Comparison of ENCODE assay signal across 22 cellular contexts in genomic region chr10:28494420-28494819, GRCh38. TPM values are rescaled to one million over a fixed set of nuclear protein-coding genes. Genes with fewer than 3 reads are reported as not detected.
DNase-seq lines count a peak whose midpoint lies in the region; ATAC-seq, FAIRE-seq and TF ChIP-seq lines count a peak whose summit lies in the region.
"Had no signal": no experiment of that assay in that cellular context is flagged by ENCODE, and none has a peak within 500 bp of the region (broad histone marks: within the 10 kb centered on the region; RNA-seq: fewer than 3 reads in every experiment).

No MANE protein-coding gene starts in this region.

- peak overlapping the region; percentile 49; the same call in 1 of the 2 replicates for H2AFZ ChIP-seq in K562 (ENCODE audit: low read depth, low read length)
- H2AFZ ChIP-seq: GM23338 had no signal

- no peaks in the 10 kb centered on the region for H3K27me3 Mint-ChIP-seq in progenitor cell of endocrine pancreas

- H3K9ac ChIP-seq in K562 (ENCODE audit: insufficient read depth in 1 of 2, low read depth in 2 of 2, low read length in 2 of 2) (0 out of 4 replicates have a peak overlapping the region, but pooled peaks of 1 of the 2 experiments have one; percentile 1), mesendoderm (ENCODE audit: low read length) (no peak overlapping the region)

- peak; percentile 100 for FAIRE-seq in K562 (lab: Jason Lieb, UNC)
- FAIRE-seq: A204.1, GM12878, H54 had no signal

- no peak overlapping the region for H2BK120ac ChIP-seq in mesendoderm (ENCODE audit: low read depth, low read length)

- peaks cover 13 to 27% of the 10 kb centered on the region in 2 experiments; a peak in 4 of 5 replicates for H3K4me1 ChIP-seq in K562 (replicated peaks in 1 of 2; ENCODE audit: control insufficient read depth in 2 of 2, insufficient read depth in 2 of 2, low read length in 2 of 2)
- H3K4me1 ChIP-seq in mesendoderm (ENCODE audit: control insufficient read depth, low read depth, low read length) = peaks cover 8% of the 10 kb centered on the region
- no peaks in the 10 kb centered on the region for H3K4me1 ChIP-seq in upper lobe of right lung

- no peak for TF ChIP-seq POLR2A in K562 (conservative IDR thresholded peaks at IDR 0.05)

- no TSS peak for BruUV-seq in K562 (replicated peaks; lab: Mats Ljungman, UMichigan)

- H3K9me1 ChIP-seq in K562 (ENCODE audit: control insufficient read depth, insufficient read depth, low read length) = no peaks in the 10 kb centered on the region

- H4K5ac ChIP-seq in mesendoderm (ENCODE audit: low read length) = no peak overlapping the region

- H3K36me3 Mint-ChIP-seq in progenitor cell of endocrine pancreas (ENCODE audit: insufficient read depth) = peaks cover 2% of the 10 kb centered on the region
- H3K36me3 Mint-ChIP-seq: CD4-positive, CD25-positive, alpha-beta regulatory T cell had no signal

- H3K36me3 ChIP-seq in K562 (ENCODE audit: control insufficient read depth, insufficient read depth, low read length) = no peaks in the 10 kb centered on the region
- no peaks in the 10 kb centered on the region for H3K36me3 ChIP-seq in mesendoderm (ENCODE audit: control insufficient read depth, insufficient read depth, low read length)
- H3K36me3 ChIP-seq in upper lobe of right lung = no peaks in the 10 kb centered on the region

- no peaks in the 10 kb centered on the region for H3K9me3 ChIP-seq in K562 (replicated peaks; ENCODE audit: control insufficient read depth, insufficient read depth, low read depth, low read length)
- no peaks in the 10 kb centered on the region for H3K9me3 ChIP-seq in upper lobe of right lung

- 0% methylated on average over 2 of the region's 2 CpGs for WGBS in K562 (ENCODE audit: insufficient coverage, low coverage, missing lambda C conversion rate)
- no CpG with 5 or more reads among the region's 2 CpGs for WGBS in mesendoderm (ENCODE audit: extremely low coverage, insufficient coverage, low lambda C conversion rate)

- H3K4me3 Mint-ChIP-seq in progenitor cell of endocrine pancreas (ENCODE audit: low read depth) = no peak overlapping the region
- H3K4me3 Mint-ChIP-seq: CD4-positive, CD25-positive, alpha-beta regulatory T cell; CD8-positive, alpha-beta memory T cell; GM23338 had no signal

- no peaks in the 10 kb centered on the region for H3K79me1 ChIP-seq in mesendoderm (ENCODE audit: low read length)

- H3K23ac ChIP-seq in mesendoderm (ENCODE audit: low read length) = no peak overlapping the region

- POLR2A ChIA-PET in K562 (lab: Yijun Ruan, JAX) = interaction anchor here (1.1 to 1.8 kb wide), 2 partner anchors 10 to 20 kb away, joined by 5 read pairs; no protein-coding TSS in a partner anchor

- H2AK5ac ChIP-seq in mesendoderm (ENCODE audit: low read length) = no peak overlapping the region

- no peak overlapping the region for H2BK5ac ChIP-seq in mesendoderm (ENCODE audit: low read length)

- H3K27ac ChIP-seq in K562 (ENCODE audit: extremely low read depth, low read depth, low read length) (peak overlapping the region; percentile 43; the same call in 2 of the 3 replicates), mesendoderm (ENCODE audit: low read depth, low read length) (no peak overlapping the region), upper lobe of right lung (no peak overlapping the region)

- no peaks in the 10 kb centered on the region for H4K20me1 ChIP-seq in K562 (replicated peaks; ENCODE audit: control insufficient read depth, insufficient read depth, low read length)

- in situ Hi-C loops in K562 (cut with MboI) = no loop called here
- in situ Hi-C loops in ACHN (cut with HindIII; ENCODE audit: low pct_ligation_motif_present, low pct_unique_long_range_greater_than_20kb, low sequenced_read_pairs) = no loop called here

- H3K27me3 ChIP-seq in K562 (ENCODE audit: control insufficient read depth in 2 of 2, insufficient read depth in 2 of 2, low read length in 2 of 2) (no peaks in the 10 kb centered on the region), mesendoderm (ENCODE audit: insufficient read depth, low read length, poor library complexity) (no peaks in the 10 kb centered on the region), upper lobe of right lung (no peaks in the 10 kb centered on the region)

- peak overlapping the region; percentile 62 for H3K27ac Mint-ChIP-seq in progenitor cell of endocrine pancreas
- H3K27ac Mint-ChIP-seq: CD4-positive, CD25-positive, alpha-beta regulatory T cell; GM23338 had no signal

- ATAC-seq in K562 (peak; percentile 94), upper lobe of right lung (no peak)
- ATAC-seq: GM12878, GM23338 had no signal

- no peak overlapping the region for H3K4ac ChIP-seq in mesendoderm (ENCODE audit: low read depth, low read length)

- H4K8ac ChIP-seq in mesendoderm (ENCODE audit: low read depth, low read length) = no peak overlapping the region

- no peak overlapping the region for H3K4me3 ChIP-seq in K562
- H3K4me3 ChIP-seq in mesendoderm (ENCODE audit: low read length) = no peak overlapping the region
- no peak overlapping the region for H3K4me3 ChIP-seq in upper lobe of right lung
- H3K4me3 ChIP-seq: GM12878, GM23338 had no signal

- peak; percentile 15 for DNase-seq in OCI-M2 (lab: John Stamatoyannopoulos, UW; ENCODE audit: unreplicated experiment)
- peak; percentile 62 to 94 (median 76) for DNase-seq in K562 (ENCODE audit: extremely low read depth in 1 of 4, low spot score in 3 of 4)
- peak; percentile 78 for DNase-seq in mesendoderm
- no peak for DNase-seq in progenitor cell of endocrine pancreas (ENCODE audit: low spot score, unreplicated experiment)
- no peak for DNase-seq in cortex of kidney (lab: John Stamatoyannopoulos, UW)
- no peak for DNase-seq in upper lobe of right lung
- no peak for DNase-seq in SKM-1 treated with dmso at 0.1 percent for 144 hours (lab: John Stamatoyannopoulos, UW; ENCODE audit: unreplicated experiment)
- DNase-seq in ACHN = no peak
- DNase-seq: AML-193; C1 segment of cervical spinal cord; CD4-positive, CD25-positive, alpha-beta regulatory T cell; CD8-positive, alpha-beta memory T cell; COR-L47; DMS 273 treated with DMSO at 0.1 percent for 48 hours; DMS53; DND-41; EL; HCEC 1CT had no signal

- no peak overlapping the region for H3K18ac ChIP-seq in mesendoderm (ENCODE audit: low read length)

- TF ChIP-seq CTCF in K562 (IDR thresholded peaks at IDR 0.05 in 2 of 3, conservative IDR thresholded peaks at IDR 0.05 in 1 of 3; ENCODE audit: insufficient read depth in 2 of 3, low read depth in 1 of 3, low read length in 3 of 3) (no peak), progenitor cell of endocrine pancreas (IDR thresholded peaks at IDR 0.05; ENCODE audit: unreplicated experiment) (no peak), upper lobe of right lung (IDR thresholded peaks at IDR 0.05) (no peak)

- intact Hi-C loops in K562 (cut with micrococcal nuclease) (loop anchor here (5.0 kb wide), 1 partner anchor 38 kb away; the partner anchor contains the start of gene WAC), upper lobe of right lung (cut with DNase I) (no loop called here)

- peak overlapping the region; percentile 52 for H3K4me2 ChIP-seq in K562 (ENCODE audit: insufficient read depth, low read length)
- no peak overlapping the region for H3K4me2 ChIP-seq in mesendoderm (ENCODE audit: low read length)
- H3K4me2 ChIP-seq: GM23338 had no signal

- H3K79me2 ChIP-seq in K562 (ENCODE audit: control insufficient read depth, insufficient read depth, low read length) = no peaks in the 10 kb centered on the region
- H3K79me2 ChIP-seq in mesendoderm (ENCODE audit: control insufficient read depth, insufficient read depth, low read length) = no peaks in the 10 kb centered on the region

- no peak for TF ChIP-seq RAD21 in K562 (CRISPR knock-in tag; conservative IDR thresholded peaks at IDR 0.05 in 1 of 2, IDR thresholded peaks at IDR 0.05 in 1 of 2)

- H3K4me1 Mint-ChIP-seq in progenitor cell of endocrine pancreas (ENCODE audit: low read depth) = peaks cover 16% of the 10 kb centered on the region
- H3K4me1 Mint-ChIP-seq: CD4-positive, CD25-positive, alpha-beta regulatory T cell; CD8-positive, alpha-beta memory T cell; GM23338 had no signal

- H2BK15ac ChIP-seq in mesendoderm (replicated peaks; ENCODE audit: low read depth) = no peak overlapping the region

- no peak overlapping the region for H3K56ac ChIP-seq in mesendoderm (ENCODE audit: low read length)

- TF ChIP-seq EP300 in K562 (IDR thresholded peaks at IDR 0.05; ENCODE audit: low read length) = peak; percentile 94

- CTCF ChIA-PET in K562 (lab: Yijun Ruan, JAX; ENCODE audit: low intra/inter-chr PET ratio) = no interaction called here

- H3K9me3 Mint-ChIP-seq in progenitor cell of endocrine pancreas (ENCODE audit: low read depth) = no peaks in the 10 kb centered on the region
- H3K9me3 Mint-ChIP-seq: GM23338 had no signal

TF ChIP-seq in K562, 482 proteins besides CTCF, POLR2A, EP300 and RAD21 (continues in another document):
- peak; percentile 79 for TF ChIP-seq NUFIP1 (IDR thresholded peaks at IDR 0.05; ENCODE audit: partially characterized antibody)
- TF ChIP-seq ZNF354B (CRISPR knock-in tag; IDR thresholded peaks at IDR 0.05) = no peak
- TF ChIP-seq ELF4 (CRISPR knock-in tag; IDR thresholded peaks at IDR 0.05) = peak; percentile 80; the same call in 1 of the 2 replicates
- TF ChIP-seq CCNT2 (IDR thresholded peaks at IDR 0.05; ENCODE audit: borderline replicate concordance, extremely low read depth, insufficient read length, low read depth, low read length) = peak; percentile 65
- TF ChIP-seq TRIM24 (IDR thresholded peaks at IDR 0.05) = peak; percentile 94 to 95

RNA-seq across cellular contexts. Expression of gene WAC, which starts 38.5 kb away (rescaled TPM):
- total RNA-seq in K562 (2011; cell fraction: chromatin; rRNA removed; ENCODE audit: low replicate concordance) = 109 and 323 TPM in 2 replicates
- total RNA-seq in K562 (2011; cell fraction: nucleolus; rRNA removed) = 50.0 and 61.3 TPM in 2 replicates
- total RNA-seq in K562 (2011; cell fraction: nucleoplasm; rRNA removed) = 147 and 225 TPM in 2 replicates
- total RNA-seq in K562 (2014; rRNA removed) (54.2 and 58.3 TPM in 2 replicates), K562 (2014; rRNA removed; fragmentation: Illumina TruSeq; extraction: Trizol) (83.0 and 94.0 TPM in 2 replicates), K562 (2015; rRNA removed; fragmentation: Illumina TruSeq; extraction: Trizol) (76.1 and 78.2 TPM in 2 replicates), K562 (2021) (69.8 and 79.9 TPM in 2 replicates), progenitor cell of endocrine pancreas (133 and 140 TPM in 2 replicates), upper lobe of right lung (122 TPM)
- polyA plus RNA-seq in K562 (2011; rRNA removed) (113 and 123 TPM in 2 replicates), K562 (2014; fragmentation: Illumina TruSeq; extraction: Trizol) (96.7 and 116 TPM in 2 replicates), K562 (2014; fragmentation: Nextera tagmentation; extraction: Ambion mirVana) (10 to 100 TPM; 24.8 to 25.3 TPM), K562 (2014; rRNA removed) (51.5 and 56.8 TPM in 2 replicates)
- 56.4 and 68.4 TPM in 2 replicates for polyA plus RNA-seq in K562 (2011; cell fraction: cytosol; rRNA removed)
- 71.5 and 89.2 TPM in 2 replicates for polyA plus RNA-seq in K562 (2011; cell fraction: nucleus; rRNA removed)
- 51.5 and 71.6 TPM in 2 replicates for polyA plus RNA-seq in K562 (2012)
- 125 and 138 TPM in 2 replicates for polyA minus RNA-seq in K562 (2011; rRNA and poly(A)+ RNA removed)
- polyA minus RNA-seq in K562 (2011; cell fraction: cytosol; rRNA and poly(A)+ RNA removed) = 39.5 and 43.6 TPM in 2 replicates
- 62.7 and 93.2 TPM in 2 replicates for polyA minus RNA-seq in K562 (2011; cell fraction: nucleus; rRNA and poly(A)+ RNA removed)
- 121 TPM for polyA plus RNA-seq in mesendoderm (2013, experiment 1 of 2)
- polyA plus RNA-seq in mesendoderm (2013, experiment 2 of 2) = 122 TPM

Comparison
In these comparisons a context has a peak if more than half of its experiments do, and no peak if none do; other contexts are left out.
1. DNase-seq: peak in OCI-M2 (single experiment), K562 (4 of 4) and mesendoderm (single experiment); none in progenitor cell of endocrine pancreas (single experiment), cortex of kidney (single experiment), upper lobe of right lung (single experiment), SKM-1 treated with dmso at 0.1 percent for 144 hours (single experiment) and ACHN (single experiment).